Comparison of ENCODE assay signal across 26 cellular contexts in genomic region chr3:195021674-195022073, GRCh38.
DNase-seq lines count a peak whose midpoint lies in the region; ATAC-seq, FAIRE-seq and TF ChIP-seq lines count a peak whose summit lies in the region.
"Had no signal": no experiment of that assay in that cellular context is flagged by ENCODE, and none has a peak within 500 bp of the region (broad histone marks: within the 10 kb centered on the region; RNA-seq: fewer than 3 reads in every experiment).

No MANE protein-coding gene starts in this region.

- no peaks in the 10 kb centered on the region for H3K4me1 ChIP-seq in HCT116 (ENCODE audit: control insufficient read depth in 1 of 2, insufficient read depth in 2 of 2, low read length in 2 of 2)
- H3K4me1 ChIP-seq in PC-3 (ENCODE audit: insufficient read depth, low read length): no peaks in the 10 kb centered on the region
- H3K4me1 ChIP-seq in endothelial cell of umbilical vein (ENCODE audit: control insufficient read depth, extremely low read depth, insufficient read depth, low read length): peaks cover 13% of the 10 kb centered on the region
- peaks cover 4% of the 10 kb centered on the region; the same call in 1 of the 2 replicates for H3K4me1 ChIP-seq in PC-9 (replicated peaks; ENCODE audit: insufficient read depth)
- H3K4me1 ChIP-seq: A549, HAP-1 had no signal

- H3F3A ChIP-seq in PC-3 (ENCODE audit: low read length, unreplicated experiment) (no peaks in the 10 kb centered on the region), PC-9 (ENCODE audit: insufficient read depth, low read depth) (no peaks in the 10 kb centered on the region)

- no peaks in the 10 kb centered on the region for H3K9me1 ChIP-seq in endothelial cell of umbilical vein (replicated peaks; ENCODE audit: control insufficient read depth, extremely low read depth, insufficient read depth, low read length)

- H3K27ac ChIP-seq in HCT116 (ENCODE audit: low read depth, low read length): no peak overlapping the region
- H3K27ac ChIP-seq in PC-3 (ENCODE audit: low read length): no peak overlapping the region
- H3K27ac ChIP-seq in endothelial cell of umbilical vein (ENCODE audit: insufficient read depth, low read depth, low read length): no peak overlapping the region
- H3K27ac ChIP-seq in PC-9: no peak overlapping the region
- H3K27ac ChIP-seq: A549; BLaER1 treated with 17β-estradiol and CSF1 and Interleukin-3, amounts not matched to agents 10 nM and 100 nM had no signal

- peak; percentile 38 for TF ChIP-seq RAD21 in HCT116 (IDR thresholded peaks at IDR 0.05; ENCODE audit: low read depth)

- H3K79me2 ChIP-seq in HCT116 (ENCODE audit: insufficient read depth, low read length) (no peaks in the 10 kb centered on the region), PC-3 (ENCODE audit: low read length) (no peaks in the 10 kb centered on the region), endothelial cell of umbilical vein (ENCODE audit: control insufficient read depth, insufficient read depth, low read length) (no peaks in the 10 kb centered on the region), PC-9 (ENCODE audit: low read depth) (no peaks in the 10 kb centered on the region)

- DNase-seq in HCT116 (ENCODE audit: low read depth, low spot score) (no peak), PC-3 (no peak), endothelial cell of umbilical vein (ENCODE audit: low read depth, low spot score) (no peak), sciatic nerve (ENCODE audit: low spot score) (peak; percentile 22), PC-9 (no peak), Kasumi-1 (lab: John Stamatoyannopoulos, UW) (no peak)
- DNase-seq: CD4-positive, alpha-beta T cell; GOT3; MG63; NCI-H1105 treated with DMSO at 0.1 percent for 48 hours; NCI-H2029; NCI-H446 treated with DMSO at 0.1 percent for 48 hours; NCI-H526; NCI-H82; NK-92 treated with Interleukin-12 subunit alpha and Interleukin-12 subunit beta, amount 100 ng/mL, for 24 hours; T-cell had no signal

- H3K36me3 ChIP-seq in HCT116 (ENCODE audit: control insufficient read depth in 1 of 2, insufficient read depth in 2 of 2, low read length in 2 of 2) (no peaks in the 10 kb centered on the region), PC-3 (ENCODE audit: low read depth, low read length) (no peaks in the 10 kb centered on the region), endothelial cell of umbilical vein (ENCODE audit: control insufficient read depth in 2 of 2, extremely low read depth in 1 of 2, insufficient read depth in 2 of 2, low read length in 2 of 2) (no peaks in the 10 kb centered on the region), PC-9 (ENCODE audit: low read depth) (no peaks in the 10 kb centered on the region)
- H3K36me3 ChIP-seq: BLaER1 treated with 17β-estradiol and CSF1 and Interleukin-3, amounts not matched to agents 10 nM and 100 nM; HAP-1; MG63 had no signal

- H3K9ac ChIP-seq in HCT116 (ENCODE audit: low read length) (no peak overlapping the region), PC-3 (ENCODE audit: low read length) (no peak overlapping the region), endothelial cell of umbilical vein (replicated peaks; ENCODE audit: extremely low read depth, insufficient read depth, low read length) (no peak overlapping the region)
- H3K9ac ChIP-seq: BLaER1 treated with 17β-estradiol and CSF1 and Interleukin-3, amounts not matched to agents 10 nM and 100 nM had no signal

- no peak overlapping the region for H2AFZ ChIP-seq in HCT116 (ENCODE audit: low read depth, low read length, poor library complexity, severe bottlenecking)
- H2AFZ ChIP-seq in PC-3 (ENCODE audit: low read length): no peak overlapping the region
- H2AFZ ChIP-seq in endothelial cell of umbilical vein (ENCODE audit: low read depth, low read length): peak overlapping the region; percentile 15
- H2AFZ ChIP-seq in PC-9: no peak overlapping the region

- no peaks in the 10 kb centered on the region for H4K20me1 ChIP-seq in HCT116 (ENCODE audit: insufficient read depth)
- H4K20me1 ChIP-seq in PC-3 (ENCODE audit: low read length): no peaks in the 10 kb centered on the region
- no peaks in the 10 kb centered on the region for H4K20me1 ChIP-seq in endothelial cell of umbilical vein (replicated peaks; ENCODE audit: control insufficient read depth, extremely low read depth, insufficient read depth, low read length)
- H4K20me1 ChIP-seq in PC-9 (ENCODE audit: insufficient read depth): no peaks in the 10 kb centered on the region
- H4K20me1 ChIP-seq: BLaER1 treated with 17β-estradiol and CSF1 and Interleukin-3, amounts not matched to agents 10 nM and 100 nM had no signal

- H3K9me2 ChIP-seq in HCT116 (ENCODE audit: insufficient read depth) (no peaks in the 10 kb centered on the region), PC-3 (replicated peaks; ENCODE audit: low read length) (no peaks in the 10 kb centered on the region), PC-9 (ENCODE audit: insufficient read depth) (no peaks in the 10 kb centered on the region)

- CTCF ChIA-PET in HCT116 (lab: Charles Lee): no interaction called here
- CTCF ChIA-PET in PC-3 (lab: Charles Lee): no interaction called here
- CTCF ChIA-PET in endothelial cell of umbilical vein (lab: Charles Lee): interaction anchor here (0.8 to 3.0 kb wide), 5 partner anchors 7 to 19 kb away, joined by 3 to 9 read pairs (median 3); no protein-coding TSS in a partner anchor
- CTCF ChIA-PET in PC-9 (lab: Charles Lee): no interaction called here

- no peak for FAIRE-seq in endothelial cell of umbilical vein (lab: Jason Lieb, UNC)
- FAIRE-seq: A549, D721Med, GM18507, HepG2, K562, RCC 7860 had no signal

- ATAC-seq in HCT116 (no peak), PC-3 (peak; percentile 70), sciatic nerve (no peak), GM19035 (IDR thresholded peaks at IDR 0.05; ENCODE audit: unreplicated experiment) (no peak), HG02623 (IDR thresholded peaks at IDR 0.05; ENCODE audit: unreplicated experiment) (no peak)
- ATAC-seq: A549, HepG2, K562, T-cell had no signal

- H3K4me3 ChIP-seq in HCT116 (replicated peaks in 1 of 2; ENCODE audit: low read depth in 1 of 2, low read length in 2 of 2) (no peak overlapping the region), PC-3 (ENCODE audit: low read length) (no peak overlapping the region), endothelial cell of umbilical vein (replicated peaks in 1 of 3; ENCODE audit: insufficient read depth in 1 of 3, low read depth in 1 of 3, low read length in 3 of 3) (no peak overlapping the region), PC-9 (no peak overlapping the region)
- H3K4me3 ChIP-seq: A549; BLaER1 treated with 17β-estradiol and CSF1 and Interleukin-3, amounts not matched to agents 10 nM and 100 nM; HAP-1; K562; MG63 had no signal

- TF ChIP-seq CTCF in HCT116 (IDR thresholded peaks at IDR 0.05 in 2 of 3, conservative IDR thresholded peaks at IDR 0.05 in 1 of 3; ENCODE audit: borderline replicate concordance in 1 of 3, insufficient read depth in 1 of 3, low read depth in 2 of 3, low read length in 2 of 3): no peak
- no peak for TF ChIP-seq CTCF in PC-3 (conservative IDR thresholded peaks at IDR 0.05; ENCODE audit: low read depth, low read length)
- TF ChIP-seq CTCF in endothelial cell of umbilical vein (IDR thresholded peaks at IDR 0.05; ENCODE audit: extremely low read depth in 1 of 2, insufficient read depth in 1 of 2, low read depth in 1 of 2, low read length in 2 of 2): no peak
- no peak for TF ChIP-seq CTCF in PC-9 (conservative IDR thresholded peaks at IDR 0.05)

- H3K27me3 ChIP-seq in HCT116 (ENCODE audit: insufficient read depth, low read length) (peaks cover 36% of the 10 kb centered on the region), PC-3 (ENCODE audit: low read length) (no peaks in the 10 kb centered on the region), endothelial cell of umbilical vein (ENCODE audit: control insufficient read depth in 2 of 2, insufficient read depth in 2 of 2, low read length in 2 of 2) (no peaks in the 10 kb centered on the region), PC-9 (ENCODE audit: insufficient read depth, low read depth) (no peaks in the 10 kb centered on the region; the same call in 1 of the 2 replicates)
- H3K27me3 ChIP-seq: BLaER1 treated with 17β-estradiol and CSF1 and Interleukin-3, amounts not matched to agents 10 nM and 100 nM had no signal

- H3K9me3 ChIP-seq in HCT116 (ENCODE audit: control insufficient read depth in 1 of 2, insufficient read depth in 1 of 2, low read depth in 1 of 2, low read length in 2 of 2): no peaks in the 10 kb centered on the region
- H3K9me3 ChIP-seq in PC-3 (ENCODE audit: low read length): no peaks in the 10 kb centered on the region
- H3K9me3 ChIP-seq in endothelial cell of umbilical vein (replicated peaks; ENCODE audit: control insufficient read depth, insufficient read depth, low read length): no peaks in the 10 kb centered on the region
- H3K9me3 ChIP-seq in PC-9 (ENCODE audit: insufficient read depth, low read depth): peaks cover 7% of the 10 kb centered on the region; the same call in 1 of the 2 replicates
- H3K9me3 ChIP-seq: A549; BLaER1 treated with 17β-estradiol and CSF1 and Interleukin-3, amounts not matched to agents 10 nM and 100 nM; HAP-1 had no signal

- H3K4me2 ChIP-seq in HCT116 (ENCODE audit: low read length) (no peak overlapping the region), PC-3 (ENCODE audit: low read length) (no peak overlapping the region), endothelial cell of umbilical vein (ENCODE audit: insufficient read depth, low read length) (no peak overlapping the region), PC-9 (no peak overlapping the region)
- H3K4me2 ChIP-seq: A549 had no signal

- TF ChIP-seq POLR2A in HCT116 (IDR thresholded peaks at IDR 0.05; ENCODE audit: borderline replicate concordance, extremely low read depth, insufficient read depth, insufficient read length) (no peak), endothelial cell of umbilical vein (IDR thresholded peaks at IDR 0.05; ENCODE audit: low read depth, low read length) (no peak)

- BruUV-seq in HCT116 (replicated peaks; lab: Mats Ljungman, UMichigan) (no TSS peak), PC-3 (replicated peaks; lab: Mats Ljungman, UMichigan) (no TSS peak), endothelial cell of umbilical vein (replicated peaks; lab: Mats Ljungman, UMichigan) (no TSS peak), PC-9 (replicated peaks; lab: Mats Ljungman, UMichigan) (no TSS peak)

- POLR2A ChIA-PET in HCT116 (lab: Charles Lee) (no interaction called here), PC-3 (lab: Charles Lee; ENCODE audit: unreplicated experiment) (no interaction called here), endothelial cell of umbilical vein (lab: Charles Lee) (interaction anchor here (1.7 kb wide), 1 partner anchor 9 kb away, joined by 8 read pairs; no protein-coding TSS in a partner anchor), PC-9 (lab: Charles Lee; ENCODE audit: unreplicated experiment) (interaction anchor here (0.6 kb wide), 1 partner anchor 47 kb away, joined by 4 read pairs; no protein-coding TSS in a partner anchor)

- dilution Hi-C loops in endothelial cell of umbilical vein (cut with MboI; ENCODE audit: extremely low pct_ligation_motif_present, low sequenced_read_pairs): no loop called here

- RAD21 ChIA-PET in HCT116 (lab: Charles Lee; ENCODE audit: low non-redundant PET in 1 of 2, low total read pairs in 2 of 2, uncharacterized antibody in 2 of 2, unreplicated experiment in 2 of 2): no interaction called here

- intact Hi-C loops in HCT116 (cut with micrococcal nuclease) (no loop called here), PC-3 (cut with micrococcal nuclease) (no loop called here), endothelial cell of umbilical vein (cut with micrococcal nuclease) (no loop called here), sciatic nerve (cut with DNase I) (loop anchor here (5.0 kb wide), 1 partner anchor 986 kb away; no protein-coding TSS in a partner anchor), PC-9 (cut with micrococcal nuclease; ENCODE audit: unreplicated experiment) (no loop called here)

Comparison
In these comparisons a context has a peak if more than half of its experiments do, and no peak if none do; other contexts are left out.
1. POLR2A ChIA-PET loops: an anchor here in endothelial cell of umbilical vein (1.7 kb wide) and PC-9 (0.6 kb wide); none called in HCT116 and PC-3.